1 cellular context compared by ENCODE assay signal in the genomic region with DNA sequence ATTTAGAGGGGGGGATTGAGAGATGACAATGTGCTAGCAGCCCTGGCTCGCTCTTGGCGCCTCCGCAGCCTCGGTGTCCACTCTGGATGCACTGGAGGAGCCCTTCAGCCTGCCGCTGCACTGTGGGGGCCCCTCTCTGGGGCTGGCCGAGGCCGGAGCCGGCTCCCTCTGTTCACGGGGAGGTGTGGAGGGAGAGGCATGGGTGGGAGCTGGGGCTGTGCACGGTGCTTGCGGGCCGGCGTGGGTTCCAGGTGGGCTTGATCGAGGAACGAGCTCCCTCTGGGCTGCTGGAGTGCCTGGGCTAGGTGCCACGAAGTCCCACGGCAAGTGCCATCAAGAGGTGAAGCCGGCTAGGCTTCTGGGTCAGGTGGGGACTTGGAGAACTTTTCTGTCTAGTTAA.
TF ChIP-seq lines count a peak whose summit lies in the region.

No MANE protein-coding gene starts in this region.

TF ChIP-seq in HCT116, 20 proteins besides CTCF, POLR2A, EP300 and RAD21 (continued from another document):
- TF ChIP-seq ZNF274 (IDR thresholded peaks at IDR 0.05; ENCODE audit: low read depth, low read length), result no peak
- TF ChIP-seq ZFX (IDR thresholded peaks at IDR 0.05), result no peak
- no peak for TF ChIP-seq TCF7L2 (IDR thresholded peaks at IDR 0.05; ENCODE audit: borderline replicate concordance, extremely low read depth, insufficient read depth, insufficient read length)
- TF ChIP-seq, protein P1, sequence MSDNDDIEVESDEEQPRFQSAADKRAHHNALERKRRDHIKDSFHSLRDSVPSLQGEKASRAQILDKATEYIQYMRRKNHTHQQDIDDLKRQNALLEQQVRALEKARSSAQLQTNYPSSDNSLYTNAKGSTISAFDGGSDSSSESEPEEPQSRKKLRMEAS (IDR thresholded peaks at IDR 0.05), result no peak
- TF ChIP-seq, protein P2, sequence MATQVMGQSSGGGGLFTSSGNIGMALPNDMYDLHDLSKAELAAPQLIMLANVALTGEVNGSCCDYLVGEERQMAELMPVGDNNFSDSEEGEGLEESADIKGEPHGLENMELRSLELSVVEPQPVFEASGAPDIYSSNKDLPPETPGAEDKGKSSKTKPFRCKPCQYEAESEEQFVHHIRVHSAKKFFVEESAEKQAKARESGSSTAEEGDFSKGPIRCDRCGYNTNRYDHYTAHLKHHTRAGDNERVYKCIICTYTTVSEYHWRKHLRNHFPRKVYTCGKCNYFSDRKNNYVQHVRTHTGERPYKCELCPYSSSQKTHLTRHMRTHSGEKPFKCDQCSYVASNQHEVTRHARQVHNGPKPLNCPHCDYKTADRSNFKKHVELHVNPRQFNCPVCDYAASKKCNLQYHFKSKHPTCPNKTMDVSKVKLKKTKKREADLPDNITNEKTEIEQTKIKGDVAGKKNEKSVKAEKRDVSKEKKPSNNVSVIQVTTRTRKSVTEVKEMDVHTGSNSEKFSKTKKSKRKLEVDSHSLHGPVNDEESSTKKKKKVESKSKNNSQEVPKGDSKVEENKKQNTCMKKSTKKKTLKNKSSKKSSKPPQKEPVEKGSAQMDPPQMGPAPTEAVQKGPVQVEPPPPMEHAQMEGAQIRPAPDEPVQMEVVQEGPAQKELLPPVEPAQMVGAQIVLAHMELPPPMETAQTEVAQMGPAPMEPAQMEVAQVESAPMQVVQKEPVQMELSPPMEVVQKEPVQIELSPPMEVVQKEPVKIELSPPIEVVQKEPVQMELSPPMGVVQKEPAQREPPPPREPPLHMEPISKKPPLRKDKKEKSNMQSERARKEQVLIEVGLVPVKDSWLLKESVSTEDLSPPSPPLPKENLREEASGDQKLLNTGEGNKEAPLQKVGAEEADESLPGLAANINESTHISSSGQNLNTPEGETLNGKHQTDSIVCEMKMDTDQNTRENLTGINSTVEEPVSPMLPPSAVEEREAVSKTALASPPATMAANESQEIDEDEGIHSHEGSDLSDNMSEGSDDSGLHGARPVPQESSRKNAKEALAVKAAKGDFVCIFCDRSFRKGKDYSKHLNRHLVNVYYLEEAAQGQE (IDR thresholded peaks at IDR 0.05; ENCODE audit: low read depth), result no peak
- no peak for TF ChIP-seq EGR1 (IDR thresholded peaks at IDR 0.05; ENCODE audit: low read depth)
- no peak for TF ChIP-seq ELF1 (IDR thresholded peaks at IDR 0.05; ENCODE audit: borderline replicate concordance, low read depth)
- TF ChIP-seq EZH2 (IDR thresholded peaks at IDR 0.05), result no peak
